ENCODE assay signal across 18 cellular contexts in the genomic region with DNA sequence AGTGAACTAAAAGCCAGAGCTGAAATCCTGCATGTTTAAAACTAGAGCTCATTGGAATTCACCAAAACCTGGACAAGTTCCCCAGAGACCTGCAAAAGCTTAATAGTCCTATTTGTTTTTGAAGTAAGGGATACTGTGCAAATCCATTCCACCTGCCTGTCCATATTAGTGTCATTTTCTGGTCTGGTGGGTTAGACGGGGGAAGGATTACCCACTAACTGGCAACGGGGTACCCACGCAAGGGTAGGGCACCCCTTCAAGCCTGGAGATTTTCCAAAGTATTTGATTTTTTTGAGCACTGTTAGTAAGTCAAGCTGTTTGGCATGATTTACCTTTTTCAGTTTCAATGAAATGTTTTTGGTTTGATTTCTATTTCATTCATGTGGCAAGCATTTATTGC.
A peak's percentile ranks its signal among the peaks of the same experiment; 100 is the strongest.
DNase-seq lines count a peak whose midpoint lies in the region; ATAC-seq and TF ChIP-seq lines count a peak whose summit lies in the region.
"Had no signal": no experiment of that assay in that cellular context is flagged by ENCODE, and none has a peak within 500 bp of the region (broad histone marks: within the 10 kb centered on the region; RNA-seq: fewer than 3 reads in every experiment).

No MANE protein-coding gene starts in this region.

- no peaks in the 10 kb centered on the region for H3K4me1 ChIP-seq in colonic mucosa
- H3K4me1 ChIP-seq: A549, Caco-2 had no signal

- no TSS peak for BruUV-seq in Calu3 (replicated peaks; lab: Mats Ljungman, UMichigan)

- H3K9me3 ChIP-seq in colonic mucosa = no peaks in the 10 kb centered on the region
- H3K9me3 ChIP-seq: A549, Caco-2, HAP-1 had no signal

- H3K4me3 ChIP-seq in dorsolateral prefrontal cortex (no peak overlapping the region), colonic mucosa (no peak overlapping the region)
- H3K4me3 ChIP-seq: A549, GM12878, HAP-1 had no signal

- DNase-seq in DMS 273 (lab: John Stamatoyannopoulos, UW; ENCODE audit: unreplicated experiment) (peak; percentile 16), DMS 273 treated with DMSO at 0.1 percent for 48 hours (lab: John Stamatoyannopoulos, UW) (no peak), dorsolateral prefrontal cortex (no peak), retina (peak; percentile 55), colonic mucosa (no peak), Right ventricle myocardium superior (no peak), Calu3 (no peak)
- DNase-seq: AML-193; Caco-2; CD4-positive, alpha-beta T cell; DMS53; DND-41; EL had no signal

- intact Hi-C loops in dorsolateral prefrontal cortex (cut with DNase I) (no loop called here), colonic mucosa (cut with DNase I) (no loop called here), Right ventricle myocardium superior (cut with DNase I) (no loop called here), Calu3 (cut with micrococcal nuclease; ENCODE audit: unreplicated experiment) (no loop called here)

- no peaks in the 10 kb centered on the region for H3K36me3 ChIP-seq in colonic mucosa
- H3K36me3 ChIP-seq: HAP-1 had no signal

- no peaks in the 10 kb centered on the region for H3K27me3 ChIP-seq in dorsolateral prefrontal cortex
- no peaks in the 10 kb centered on the region for H3K27me3 ChIP-seq in colonic mucosa

- peaks cover 87% of the 10 kb centered on the region for H3K27me3 Mint-ChIP-seq in Calu3 (ENCODE audit: unreplicated experiment)
- H3K27me3 Mint-ChIP-seq: CD4-positive, alpha-beta T cell had no signal

- TF ChIP-seq CTCF in dorsolateral prefrontal cortex (IDR thresholded peaks at IDR 0.05 in 54 of 56, conservative IDR thresholded peaks at IDR 0.05 in 2 of 56; ENCODE audit: low read depth in 1 of 56, partially characterized antibody in 56 of 56) (no peak), colonic mucosa (IDR thresholded peaks at IDR 0.05) (no peak), Calu3 (IDR thresholded peaks at IDR 0.05; ENCODE audit: unreplicated experiment) (no peak)

- no peaks in the 10 kb centered on the region for H3K9me3 Mint-ChIP-seq in Calu3 (ENCODE audit: low read depth, unreplicated experiment)
- H3K9me3 Mint-ChIP-seq: CD4-positive, alpha-beta T cell had no signal

- H3K4me1 Mint-ChIP-seq in Calu3 (ENCODE audit: low read depth, unreplicated experiment) = no peaks in the 10 kb centered on the region

- H3K9ac ChIP-seq in colonic mucosa (ENCODE audit: low read depth in 2 of 2, low read length in 2 of 2) = no peak overlapping the region

- no peaks in the 10 kb centered on the region for H3K36me3 Mint-ChIP-seq in Calu3 (ENCODE audit: insufficient read depth, unreplicated experiment)

- ATAC-seq in Right ventricle myocardium superior (ENCODE audit: poor library complexity) = no peak
- ATAC-seq: A549, GM12878, HepG2 had no signal

- CTCF ChIA-PET in Calu3 (lab: Charles Lee) = interaction anchor here (0.7 to 1.7 kb wide), 2 partner anchors 10 kb away, joined by 3 to 7 read pairs; no protein-coding TSS in a partner anchor

- H3K27ac ChIP-seq in dorsolateral prefrontal cortex (peak overlapping the region in 34 of 59 donors; percentile 0 to 75 (median 50)), colonic mucosa (no peak overlapping the region)
- H3K27ac ChIP-seq: 22Rv1, A549 had no signal

- no peak overlapping the region for H3K27ac Mint-ChIP-seq in Calu3 (ENCODE audit: unreplicated experiment)
- H3K27ac Mint-ChIP-seq: CD4-positive, alpha-beta T cell had no signal

- H3K4me3 Mint-ChIP-seq in Calu3 (ENCODE audit: low read depth, unreplicated experiment) = no peak overlapping the region
- H3K4me3 Mint-ChIP-seq: CD4-positive, alpha-beta T cell had no signal

Comparison
In these comparisons a context has a peak if more than half of its experiments do, and no peak if none do; other contexts are left out.
1. DNase-seq: peak in DMS 273 (single experiment) and retina (single experiment); none in DMS 273 treated with DMSO at 0.1 percent for 48 hours (single experiment), dorsolateral prefrontal cortex (0 of 10), colonic mucosa (single experiment), Right ventricle myocardium superior (single experiment) and Calu3 (single experiment).